In genomic region chr14:81246561-81247270, GRCh38 we compare ENCODE assay signal across 20 cellular contexts. TPM values are rescaled to one million over a fixed set of nuclear protein-coding genes. Genes with fewer than 3 reads are reported as not detected.
DNase-seq lines count a peak whose midpoint lies in the region; TF ChIP-seq lines count a peak whose summit lies in the region.
"Had no signal": no experiment of that assay in that cellular context is flagged by ENCODE, and none has a peak within 500 bp of the region (broad histone marks: within the 10 kb centered on the region; RNA-seq: fewer than 3 reads in every experiment).

No MANE protein-coding gene starts in this region.

- intact Hi-C loops in MCF 10A (cut with micrococcal nuclease) (loop anchor here (2.0 kb wide), 1 partner anchor 26 kb away; the partner anchor contains the start of gene GTF2A1), breast epithelium (cut with DNase I; ENCODE audit: low total_unique reads) (no loop called here)

- H3K36me3 ChIP-seq in breast epithelium (no peaks in the 10 kb centered on the region), suprapubic skin (no peaks in the 10 kb centered on the region)

- POLR2A ChIA-PET in MCF 10A (lab: Yijun Ruan, JAX) (interaction anchor here (0.9 to 1.9 kb wide), 3 partner anchors 13 to 25 kb away, joined by 4 to 7 read pairs (median 5); partner anchors contain the start of gene GTF2A1), RWPE1 (lab: Yijun Ruan, JAX; ENCODE audit: low non-redundant PET) (no interaction called here)

- no peak overlapping the region for H3K4me3 ChIP-seq in breast epithelium
- no peak overlapping the region for H3K4me3 ChIP-seq in suprapubic skin
- H3K4me3 ChIP-seq: hepatocyte, PC-9 had no signal

- no peaks in the 10 kb centered on the region for H3K27me3 Mint-ChIP-seq in MCF 10A (ENCODE audit: insufficient read depth, unreplicated experiment)
- no peaks in the 10 kb centered on the region for H3K27me3 Mint-ChIP-seq in osteocyte (ENCODE audit: unreplicated experiment)
- H3K27me3 Mint-ChIP-seq: activated CD8-positive, alpha-beta memory T cell treated with anti-CD3 and anti-CD28 coated beads, Interleukin-2, amount 10 ng/mL, durations not matched to agents 7 days and 5 days; dendritic cell treated with granulocyte-macrophage colony-stimulating factor and Interleukin-4, amounts not matched to agents 40 ng/mL and 50 ng/mL, for 4 days had no signal

- TF ChIP-seq POLR2A in breast epithelium (IDR thresholded peaks at IDR 0.05) (no peak), suprapubic skin (IDR thresholded peaks at IDR 0.05) (no peak)

- DNase-seq in MCF 10A (ENCODE audit: unreplicated experiment) (peak; percentile 16), breast epithelium (ENCODE audit: low spot score in 2 of 2) (no peak), RWPE1 (ENCODE audit: low spot score) (peak; percentile 17), fibroblast of peridontal ligament (ENCODE audit: extremely low read depth) (peak; percentile 77), suprapubic skin (ENCODE audit: low spot score in 2 of 2) (no peak), GM19240 (ENCODE audit: insufficient read length, low spot score) (no peak), osteocyte (ENCODE audit: extremely low spot score, unreplicated experiment) (no peak), DMS79 (lab: John Stamatoyannopoulos, UW) (no peak)
- DNase-seq: activated CD8-positive, alpha-beta memory T cell treated with anti-CD3 and anti-CD28 coated beads, Interleukin-2, amount 10 ng/mL, durations not matched to agents 7 days and 5 days; activated naive CD4-positive, alpha-beta T cell treated with Interleukin-2 at 50 U/mL for 16 hours; Caco-2; NCI-H2081; NCI-H69; nucleus accumbens; stimulated activated naive B cell treated with anti-CD40 and anti-IgM and Interleukin-4, amounts not matched to agents 10 μg/mL and 1 μg/mL and 100 μg/mL, for 72 hours; SW 1271 had no signal

- H3K4me1 ChIP-seq in breast epithelium (no peaks in the 10 kb centered on the region), suprapubic skin (peaks cover 15% of the 10 kb centered on the region)
- H3K4me1 ChIP-seq: Caco-2 had no signal

- no peaks in the 10 kb centered on the region for H3K36me3 Mint-ChIP-seq in MCF 10A (ENCODE audit: insufficient read depth, unreplicated experiment)
- no peaks in the 10 kb centered on the region for H3K36me3 Mint-ChIP-seq in osteocyte (ENCODE audit: unreplicated experiment)

- H3K27me3 ChIP-seq in breast epithelium (no peaks in the 10 kb centered on the region), suprapubic skin (no peaks in the 10 kb centered on the region)
- H3K27me3 ChIP-seq: hepatocyte had no signal

- H3K9me3 ChIP-seq in breast epithelium = peaks cover 2 to 6% of the 10 kb centered on the region in 2 donors
- H3K9me3 ChIP-seq in suprapubic skin = no peaks in the 10 kb centered on the region

- CTCF ChIA-PET in MCF 10A (lab: Yijun Ruan, JAX) (interaction anchor here (0.7 to 2.8 kb wide), 3 partner anchors 207 to 581 kb away, joined by 3 to 17 read pairs (median 4); no protein-coding TSS in a partner anchor), RWPE1 (lab: Yijun Ruan, JAX) (no interaction called here)

- no peak for TF ChIP-seq CTCF in MCF 10A (IDR thresholded peaks at IDR 0.05; ENCODE audit: unreplicated experiment)
- TF ChIP-seq CTCF in breast epithelium (IDR thresholded peaks at IDR 0.05) = no peak
- TF ChIP-seq CTCF in RWPE1 (conservative IDR thresholded peaks at IDR 0.05; ENCODE audit: low read depth) = no peak
- no peak for TF ChIP-seq CTCF in suprapubic skin (IDR thresholded peaks at IDR 0.05)
- TF ChIP-seq CTCF in osteocyte (IDR thresholded peaks at IDR 0.05) = no peak

- H3K27ac ChIP-seq in breast epithelium = peak overlapping the region in 1 of 2 donors; percentile 7
- peak overlapping the region; percentile 8; the same call in 1 of the 2 replicates for H3K27ac ChIP-seq in RWPE1
- peak overlapping the region; percentile 72 for H3K27ac ChIP-seq in suprapubic skin
- H3K27ac ChIP-seq: hepatocyte, PC-9, VCaP had no signal

- H3K4me1 Mint-ChIP-seq in MCF 10A (ENCODE audit: insufficient read depth, unreplicated experiment) = no peaks in the 10 kb centered on the region
- no peaks in the 10 kb centered on the region for H3K4me1 Mint-ChIP-seq in osteocyte (ENCODE audit: unreplicated experiment)
- H3K4me1 Mint-ChIP-seq: activated CD8-positive, alpha-beta memory T cell treated with anti-CD3 and anti-CD28 coated beads, Interleukin-2, amount 10 ng/mL, durations not matched to agents 7 days and 5 days; stimulated activated naive B cell treated with anti-CD40 and anti-IgM and Interleukin-4, amounts not matched to agents 10 μg/mL and 1 μg/mL and 100 μg/mL, for 72 hours had no signal

- H3K4me3 Mint-ChIP-seq in MCF 10A (ENCODE audit: unreplicated experiment) (no peak overlapping the region), osteocyte (ENCODE audit: unreplicated experiment) (no peak overlapping the region)
- H3K4me3 Mint-ChIP-seq: activated CD8-positive, alpha-beta memory T cell treated with anti-CD3 and anti-CD28 coated beads, Interleukin-2, amount 10 ng/mL, durations not matched to agents 7 days and 5 days; dendritic cell treated with granulocyte-macrophage colony-stimulating factor and Interleukin-4, amounts not matched to agents 40 ng/mL and 50 ng/mL, for 4 days; stimulated activated naive B cell treated with anti-CD40 and anti-IgM and Interleukin-4, amounts not matched to agents 10 μg/mL and 1 μg/mL and 100 μg/mL, for 72 hours had no signal

- H3K9me3 Mint-ChIP-seq in MCF 10A (ENCODE audit: unreplicated experiment) (peaks cover 8% of the 10 kb centered on the region), osteocyte (ENCODE audit: unreplicated experiment) (peaks cover 11% of the 10 kb centered on the region)

- 55% methylated on average over 9 of the region's 12 CpGs for WGBS in suprapubic skin

- TF ChIP-seq EP300 in suprapubic skin (IDR thresholded peaks at IDR 0.05) = no peak

- BruUV-seq in MCF 10A (replicated peaks; lab: Mats Ljungman, UMichigan) = no TSS peak

- H3K27ac Mint-ChIP-seq in MCF 10A (ENCODE audit: low read depth, unreplicated experiment) (no peak overlapping the region), osteocyte (ENCODE audit: unreplicated experiment) (no peak overlapping the region)
- H3K27ac Mint-ChIP-seq: activated CD8-positive, alpha-beta memory T cell treated with anti-CD3 and anti-CD28 coated beads, Interleukin-2, amount 10 ng/mL, durations not matched to agents 7 days and 5 days; dendritic cell treated with granulocyte-macrophage colony-stimulating factor and Interleukin-4, amounts not matched to agents 40 ng/mL and 50 ng/mL, for 4 days; stimulated activated naive B cell treated with anti-CD40 and anti-IgM and Interleukin-4, amounts not matched to agents 10 μg/mL and 1 μg/mL and 100 μg/mL, for 72 hours had no signal

RNA-seq across cellular contexts. Expression of gene GTF2A1, which starts 26.0 kb away (rescaled TPM):
- 35.0 and 49.4 TPM in 2 replicates for total RNA-seq in MCF 10A (2022)
- total RNA-seq in breast epithelium = 10 to 100 TPM; 27.5 to 33.3 (median 29.7) TPM
- total RNA-seq in suprapubic skin = 10 to 100 TPM; 27.7 to 50.0 (median 35.6) TPM
- 40.8 and 43.4 TPM in 2 replicates for total RNA-seq in osteocyte

Comparison
In these comparisons a context has a peak if more than half of its experiments do, and no peak if none do; other contexts are left out.
1. DNase-seq: peak in MCF 10A (single experiment), RWPE1 (single experiment) and fibroblast of peridontal ligament (single experiment); none in breast epithelium (0 of 2), suprapubic skin (0 of 2), GM19240 (single experiment), osteocyte (single experiment) and DMS79 (single experiment).